In the genomic region with DNA sequence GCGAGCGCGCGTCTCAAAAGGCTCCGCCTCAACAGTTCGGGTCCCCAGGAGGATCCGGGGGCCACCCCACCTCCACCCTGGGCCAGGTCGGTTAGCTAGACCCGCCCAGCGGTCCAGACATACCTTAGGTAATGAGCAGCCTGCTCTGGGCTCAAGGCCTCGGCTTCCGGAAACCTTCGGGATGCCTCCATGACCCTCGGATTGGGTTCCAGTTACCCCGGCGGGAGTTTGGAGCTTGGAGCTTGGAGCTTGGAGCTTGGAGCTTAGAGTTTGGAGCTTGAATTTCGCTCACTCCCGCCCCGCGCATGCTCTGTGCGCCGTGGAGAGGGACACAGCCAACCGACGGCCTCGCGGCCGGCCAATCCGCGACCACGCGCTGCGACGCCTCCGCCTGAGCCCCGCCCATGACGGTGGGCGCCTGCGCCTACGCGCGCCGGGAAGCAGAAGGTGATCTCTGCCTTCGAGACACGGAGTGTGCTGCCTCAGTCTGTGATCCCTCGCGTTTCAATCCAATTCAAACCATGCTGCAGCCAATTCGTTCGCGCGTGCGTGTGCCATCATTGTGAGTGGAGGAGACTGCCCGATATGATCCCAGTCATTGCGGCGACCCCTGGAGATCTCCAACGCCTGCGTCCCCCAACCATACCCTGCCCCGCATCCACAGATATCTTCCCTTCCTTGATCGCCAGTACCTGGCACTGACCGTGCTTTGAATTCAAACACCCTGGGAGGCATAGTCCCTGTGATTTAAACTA, we compare ENCODE assay signal across 8 cellular contexts. TPM values are rescaled to one million over a fixed set of nuclear protein-coding genes. Genes with fewer than 3 reads are reported as not detected.
A peak's percentile ranks its signal among the peaks of the same experiment; 100 is the strongest.
DNase-seq lines count a peak whose midpoint lies in the region; ATAC-seq and TF ChIP-seq lines count a peak whose summit lies in the region.

Gene ERCC6L (minus strand): TSS at position 307 of the 755 bp plus-strand sequence. CDS start 116 bp downstream, at position 191.

- H3K9ac ChIP-seq in fibroblast of lung (ENCODE audit: insufficient read depth, low read length) = peak within 1 kb of the TSS; percentile 11

- H4K20me1 ChIP-seq in fibroblast of lung (ENCODE audit: control insufficient read depth, extremely low read depth, insufficient read depth, low read length) = no peaks in the 10 kb centered on the region

- peak within 1 kb of the TSS; percentile 42 for H3K27ac ChIP-seq in fibroblast of lung (ENCODE audit: insufficient read depth, low read length)

- peak within 1 kb of the TSS; percentile 80 for H3K4me2 ChIP-seq in fibroblast of lung (ENCODE audit: extremely low read depth, insufficient read depth, low read length)

- H3K4me1 ChIP-seq in fibroblast of lung (ENCODE audit: control insufficient read depth, extremely low read depth, insufficient read depth, low read length) = no peaks in the 10 kb centered on the region

- H3K36me3 ChIP-seq in fibroblast of lung (ENCODE audit: control insufficient read depth, insufficient read depth, low read length) = no peaks in the 10 kb centered on the region

- no peaks in the 10 kb centered on the region for H3K9me3 ChIP-seq in fibroblast of lung (ENCODE audit: control insufficient read depth, insufficient read depth, low read depth, low read length)

- H3K4me1 Mint-ChIP-seq in activated T-helper 1 cell treated with anti-CD3 and anti-CD28 coated beads, Interleukin-12 subunit alpha, Interleukin-12 subunit beta, Interleukin-2, Interleukin-4 antibody, amounts not matched to agents 30 ng/mL and 10 ng/mL and 1 ng/mL, durations not matched to agents 14 hours and 24 hours and 36 hours (ENCODE audit: low read depth) = peaks cover 9% of the 10 kb centered on the region
- no peaks in the 10 kb centered on the region for H3K4me1 Mint-ChIP-seq in natural killer cell
- H3K4me1 Mint-ChIP-seq in stimulated activated naive B cell treated with anti-CD40 and anti-IgM and Interleukin-4, amounts not matched to agents 10 μg/mL and 1 μg/mL and 100 μg/mL, for 72 hours = peaks cover 2 to 5% of the 10 kb centered on the region in 2 donors

- H2AFZ ChIP-seq in fibroblast of lung (ENCODE audit: low read length) = peak within 1 kb of the TSS; percentile 82

- H3K9me3 Mint-ChIP-seq in activated T-helper 1 cell treated with anti-CD3 and anti-CD28 coated beads, Interleukin-12 subunit alpha, Interleukin-12 subunit beta, Interleukin-2, Interleukin-4 antibody, amounts not matched to agents 30 ng/mL and 10 ng/mL and 1 ng/mL, durations not matched to agents 14 hours and 24 hours and 36 hours = no peaks in the 10 kb centered on the region
- H3K9me3 Mint-ChIP-seq in natural killer cell = no peaks in the 10 kb centered on the region
- H3K9me3 Mint-ChIP-seq in stimulated activated naive B cell treated with anti-CD40 and anti-IgM and Interleukin-4, amounts not matched to agents 10 μg/mL and 1 μg/mL and 100 μg/mL, for 72 hours = no peaks in the 10 kb centered on the region

- peak within 1 kb of the TSS; percentile 67 for H3K27ac Mint-ChIP-seq in activated T-helper 1 cell treated with anti-CD3 and anti-CD28 coated beads, Interleukin-12 subunit alpha, Interleukin-12 subunit beta, Interleukin-2, Interleukin-4 antibody, amounts not matched to agents 30 ng/mL and 10 ng/mL and 1 ng/mL, durations not matched to agents 14 hours and 24 hours and 36 hours
- H3K27ac Mint-ChIP-seq in natural killer cell = peak within 1 kb of the TSS in 1 of 2 donors; percentile 73
- peak within 1 kb of the TSS; percentile 20 for H3K27ac Mint-ChIP-seq in stimulated activated naive B cell treated with anti-CD40 and anti-IgM and Interleukin-4, amounts not matched to agents 10 μg/mL and 1 μg/mL and 100 μg/mL, for 72 hours

- H3K4me3 Mint-ChIP-seq in activated T-helper 1 cell treated with anti-CD3 and anti-CD28 coated beads, Interleukin-12 subunit alpha, Interleukin-12 subunit beta, Interleukin-2, Interleukin-4 antibody, amounts not matched to agents 30 ng/mL and 10 ng/mL and 1 ng/mL, durations not matched to agents 14 hours and 24 hours and 36 hours = peak within 1 kb of the TSS; percentile 84
- peak within 1 kb of the TSS; percentile 69 for H3K4me3 Mint-ChIP-seq in natural killer cell
- peak within 1 kb of the TSS; percentile 79 to 83 for H3K4me3 Mint-ChIP-seq in stimulated activated naive B cell treated with anti-CD40 and anti-IgM and Interleukin-4, amounts not matched to agents 10 μg/mL and 1 μg/mL and 100 μg/mL, for 72 hours

- no peak for TF ChIP-seq EP300 in Ishikawa (IDR thresholded peaks at IDR 0.05; ENCODE audit: borderline replicate concordance)

- H3K4me3 ChIP-seq in fibroblast of lung (replicated peaks in 1 of 4; ENCODE audit: control extremely low read depth in 1 of 4, insufficient read depth in 1 of 4, low read depth in 3 of 4, low read length in 4 of 4) = peak within 1 kb of the TSS; percentile 44 to 66 (median 56)

- intact Hi-C loops in activated T-helper 1 cell treated with anti-CD3 and anti-CD28 coated beads, Interleukin-12 subunit alpha, Interleukin-12 subunit beta, Interleukin-2, Interleukin-4 antibody, amounts not matched to agents 30 ng/mL and 10 ng/mL and 1 ng/mL, durations not matched to agents 14 hours and 24 hours and 36 hours (cut with micrococcal nuclease) = loop anchor here (1.0 to 10.0 kb wide), 4 partner anchors 38 to 224 kb away; partner anchors contain the start of genes PIN4 and RPS4X
- intact Hi-C loops in natural killer cell (cut with micrococcal nuclease) = no loop called here

- ATAC-seq in GM21619 (IDR thresholded peaks at IDR 0.05; ENCODE audit: unreplicated experiment) = peak; percentile 99
- ATAC-seq in natural killer cell = peak; percentile 99 to 100 (median 99)
- ATAC-seq in stimulated activated naive B cell treated with anti-CD40 and anti-IgM and Interleukin-4, amounts not matched to agents 10 μg/mL and 1 μg/mL and 100 μg/mL, for 72 hours (replicated peaks) = peak; percentile 97 to 99

- H3K27me3 ChIP-seq in fibroblast of lung (ENCODE audit: control insufficient read depth, insufficient read depth, low read length) = no peaks in the 10 kb centered on the region

- no peak for TF ChIP-seq RAD21 in Ishikawa (IDR thresholded peaks at IDR 0.05; ENCODE audit: low read depth)

- DNase-seq in DMS53 treated with DMSO at 0.1 percent for 48 hours (lab: John Stamatoyannopoulos, UW; ENCODE audit: unreplicated experiment) (peak; percentile 64), RPMI7951 (ENCODE audit: low read depth) (peak; percentile 91), fibroblast of lung (ENCODE audit: low read depth in 2 of 2) (peak; percentile 82 to 83), natural killer cell (peak; percentile 75)
- DNase-seq in activated T-helper 1 cell treated with anti-CD3 and anti-CD28 coated beads, Interleukin-12 subunit alpha, Interleukin-12 subunit beta, Interleukin-2, Interleukin-4 antibody, amounts not matched to agents 30 ng/mL and 10 ng/mL and 1 ng/mL, durations not matched to agents 14 hours and 24 hours and 36 hours (ENCODE audit: low spot score) = peak; percentile 84
- peak; percentile 83 for DNase-seq in stimulated activated naive B cell treated with anti-CD40 and anti-IgM and Interleukin-4, amounts not matched to agents 10 μg/mL and 1 μg/mL and 100 μg/mL, for 72 hours

- H3K79me2 ChIP-seq in fibroblast of lung (ENCODE audit: control insufficient read depth, insufficient read depth, low read length) = peaks cover 8% of the 10 kb centered on the region

- TF ChIP-seq CTCF in fibroblast of lung (conservative IDR thresholded peaks at IDR 0.05 in 1 of 2, IDR thresholded peaks at IDR 0.05 in 1 of 2; ENCODE audit: low read depth in 1 of 2, low read length in 2 of 2) (no peak), natural killer cell (IDR thresholded peaks at IDR 0.05) (no peak)

- H3K36me3 Mint-ChIP-seq in activated T-helper 1 cell treated with anti-CD3 and anti-CD28 coated beads, Interleukin-12 subunit alpha, Interleukin-12 subunit beta, Interleukin-2, Interleukin-4 antibody, amounts not matched to agents 30 ng/mL and 10 ng/mL and 1 ng/mL, durations not matched to agents 14 hours and 24 hours and 36 hours (ENCODE audit: low read depth) = peaks cover 3% of the 10 kb centered on the region
- H3K36me3 Mint-ChIP-seq in natural killer cell = no peaks in the 10 kb centered on the region
- peaks cover 3 to 4% of the 10 kb centered on the region in 2 donors for H3K36me3 Mint-ChIP-seq in stimulated activated naive B cell treated with anti-CD40 and anti-IgM and Interleukin-4, amounts not matched to agents 10 μg/mL and 1 μg/mL and 100 μg/mL, for 72 hours

- H3K27me3 Mint-ChIP-seq in activated T-helper 1 cell treated with anti-CD3 and anti-CD28 coated beads, Interleukin-12 subunit alpha, Interleukin-12 subunit beta, Interleukin-2, Interleukin-4 antibody, amounts not matched to agents 30 ng/mL and 10 ng/mL and 1 ng/mL, durations not matched to agents 14 hours and 24 hours and 36 hours (ENCODE audit: insufficient read depth) = no peaks in the 10 kb centered on the region
- H3K27me3 Mint-ChIP-seq in natural killer cell (ENCODE audit: low read depth in 2 of 2) = no peaks in the 10 kb centered on the region
- no peaks in the 10 kb centered on the region for H3K27me3 Mint-ChIP-seq in stimulated activated naive B cell treated with anti-CD40 and anti-IgM and Interleukin-4, amounts not matched to agents 10 μg/mL and 1 μg/mL and 100 μg/mL, for 72 hours

TF ChIP-seq in Ishikawa, 13 proteins besides CTCF, POLR2A, EP300 and RAD21 (continues in another document):
- no peak for TF ChIP-seq EGR1 (IDR thresholded peaks at IDR 0.05)
- TF ChIP-seq TAF1 (IDR thresholded peaks at IDR 0.05; ENCODE audit: low read depth) = peak; percentile 64; the same call in 1 of the 2 replicates

RNA-seq across cellular contexts. Expression of gene ERCC6L, which starts in this region (rescaled TPM):
- total RNA-seq in RPMI7951 (2014; rRNA removed; shearing (Covaris generic)) = 23.3 and 27.4 TPM in 2 replicates
- 7.4 and 7.5 TPM in 2 replicates for total RNA-seq in activated T-helper 1 cell treated with anti-CD3 and anti-CD28 coated beads, Interleukin-12 subunit alpha, Interleukin-12 subunit beta, Interleukin-2, Interleukin-4 antibody, amounts not matched to agents 30 ng/mL and 10 ng/mL and 1 ng/mL, durations not matched to agents 14 hours and 24 hours and 36 hours
- total RNA-seq in fibroblast of lung (0.66 TPM in 1 of 2 replicates, not detected in the other), natural killer cell (under 1 TPM; 0.13 to 0.54 (median 0.28) TPM)
- polyA plus RNA-seq in fibroblast of lung = 1.7 and 6.6 TPM in 2 replicates
- polyA plus RNA-seq in fibroblast of lung (2012) = 1.2 and 5.0 TPM in 2 replicates
- polyA minus RNA-seq in fibroblast of lung (ENCODE audit: low replicate concordance) = 0.15 TPM in 1 of 2 replicates, not detected in the other

Comparison
In these comparisons a context has a peak if more than half of its experiments do, and no peak if none do; other contexts are left out.
1. Peak in every context shown above with its lines: DNase-seq, ATAC-seq, H3K4me3 ChIP-seq and H3K27ac ChIP-seq.
2. Peak in DNase-seq and ATAC-seq in natural killer cell; RNA of the gene not detected or under 1 TPM.